ENCODE assay signal across 8 cellular contexts in genomic region chr5:126778675-126779403, GRCh38. TPM values are rescaled to one million over a fixed set of nuclear protein-coding genes. Genes with fewer than 3 reads are reported as not detected.
DNase-seq lines count a peak whose midpoint lies in the region; ATAC-seq and TF ChIP-seq lines count a peak whose summit lies in the region.

No MANE protein-coding gene starts in this region.

- no peak for DNase-seq in activated CD4-positive, alpha-beta T cell treated with anti-CD3 and anti-CD28 coated beads, Interleukin-2, amount 10 ng/mL, durations not matched to agents 7 days and 5 days
- DNase-seq in activated CD4-positive, alpha-beta T cell treated with anti-CD3 and anti-CD28 coated beads for 48 hours: no peak
- DNase-seq in colonic mucosa (no peak), neural progenitor cell (ENCODE audit: low spot score) (no peak), NCI-H187 treated with DMSO at 0.1 percent for 48 hours (lab: John Stamatoyannopoulos, UW) (no peak)
- DNase-seq in activated CD4-positive, alpha-beta T cell treated with anti-CD3 and anti-CD28 coated beads, Interleukin-2, amount 50 U/mL, for 1 hour: no peak

- H3K9ac ChIP-seq in Loucy (ENCODE audit: low read depth, low read length, poor library complexity, severe bottlenecking): peak overlapping the region; percentile 100
- H3K9ac ChIP-seq in colonic mucosa (ENCODE audit: low read depth in 2 of 2, low read length in 2 of 2): peak overlapping the region in 1 of 2 donors; percentile 83
- peak overlapping the region; percentile 72 for H3K9ac ChIP-seq in neural progenitor cell

- H3K36me3 Mint-ChIP-seq in activated CD4-positive, alpha-beta T cell treated with anti-CD3 and anti-CD28 coated beads, Interleukin-2, amount 10 ng/mL, durations not matched to agents 7 days and 5 days (ENCODE audit: low read depth): peaks cover 34% of the 10 kb centered on the region
- peaks cover 39% of the 10 kb centered on the region for H3K36me3 Mint-ChIP-seq in neural progenitor cell

- no peaks in the 10 kb centered on the region for H3K9me3 Mint-ChIP-seq in activated CD4-positive, alpha-beta T cell treated with anti-CD3 and anti-CD28 coated beads, Interleukin-2, amount 10 ng/mL, durations not matched to agents 7 days and 5 days
- H3K9me3 Mint-ChIP-seq in neural progenitor cell: peaks cover 19% of the 10 kb centered on the region

- CTCF ChIA-PET in activated CD4-positive, alpha-beta T cell treated with anti-CD3 and anti-CD28 coated beads, Interleukin-2, amount 10 ng/mL, durations not matched to agents 7 days and 5 days (lab: Charles Lee): interaction anchor here (0.8 to 9.1 kb wide), 18 partner anchors 10 to 538 kb away, joined by 3 to 107 read pairs (median 5); no protein-coding TSS in a partner anchor

- TF ChIP-seq CTCF in Loucy (conservative IDR thresholded peaks at IDR 0.05; ENCODE audit: low read length) (no peak), colonic mucosa (IDR thresholded peaks at IDR 0.05) (no peak), neural progenitor cell (IDR thresholded peaks at IDR 0.05) (no peak)

- H3K4me1 Mint-ChIP-seq in activated CD4-positive, alpha-beta T cell treated with anti-CD3 and anti-CD28 coated beads, Interleukin-2, amount 10 ng/mL, durations not matched to agents 7 days and 5 days: peaks cover 47% of the 10 kb centered on the region
- peaks cover 23% of the 10 kb centered on the region for H3K4me1 Mint-ChIP-seq in neural progenitor cell

- H3K4me3 ChIP-seq in Loucy (ENCODE audit: low read length, poor library complexity, severe bottlenecking) (peak overlapping the region; percentile 96), colonic mucosa (peak overlapping the region; percentile 81), neural progenitor cell (peak overlapping the region; percentile 66)

- H3K4me1 ChIP-seq in Loucy (ENCODE audit: insufficient read depth, low read length, poor library complexity, severe bottlenecking) (peaks cover 13% of the 10 kb centered on the region), colonic mucosa (no peaks in the 10 kb centered on the region), neural progenitor cell (peaks cover 11% of the 10 kb centered on the region)

- H3F3A ChIP-seq in Loucy (ENCODE audit: low read depth): no peaks in the 10 kb centered on the region
- H3F3A ChIP-seq in neural progenitor cell (ENCODE audit: low read depth): peaks cover 36% of the 10 kb centered on the region

- H2AFZ ChIP-seq in Loucy (ENCODE audit: low read length): no peak overlapping the region
- H2AFZ ChIP-seq in neural progenitor cell (replicated peaks): no peak overlapping the region

- H3K4me2 ChIP-seq in Loucy (ENCODE audit: low read depth, low read length, poor library complexity, severe bottlenecking) (peak overlapping the region; percentile 85), neural progenitor cell (peak overlapping the region; percentile 88)

- H4K20me1 ChIP-seq in Loucy (ENCODE audit: insufficient read depth, low read length, poor library complexity, severe bottlenecking) (peaks cover 45% of the 10 kb centered on the region), neural progenitor cell (ENCODE audit: low read depth) (peaks cover 39% of the 10 kb centered on the region)

- H3K9me2 ChIP-seq in Loucy (replicated peaks; ENCODE audit: low read depth, low read length): no peaks in the 10 kb centered on the region

- no peaks in the 10 kb centered on the region for H3K9me3 ChIP-seq in Loucy (ENCODE audit: insufficient read depth, low read depth, low read length)
- no peaks in the 10 kb centered on the region for H3K9me3 ChIP-seq in colonic mucosa
- H3K9me3 ChIP-seq in neural progenitor cell (ENCODE audit: low read depth): no peaks in the 10 kb centered on the region

- POLR2A ChIA-PET in activated CD4-positive, alpha-beta T cell treated with anti-CD3 and anti-CD28 coated beads, Interleukin-2, amount 10 ng/mL, durations not matched to agents 7 days and 5 days (lab: Charles Lee): interaction anchor here (0.6 to 2.4 kb wide), 11 partner anchors 10 to 310 kb away, joined by 3 to 12 read pairs (median 6); no protein-coding TSS in a partner anchor

- no peak for ATAC-seq in HG03039 (IDR thresholded peaks at IDR 0.05; ENCODE audit: unreplicated experiment)

- H3K27ac ChIP-seq in colonic mucosa: peak overlapping the region; percentile 89
- peak overlapping the region; percentile 90 for H3K27ac ChIP-seq in neural progenitor cell

- no peaks in the 10 kb centered on the region for H3K36me3 ChIP-seq in Loucy (ENCODE audit: insufficient read depth, low read length)
- no peaks in the 10 kb centered on the region for H3K36me3 ChIP-seq in colonic mucosa
- H3K36me3 ChIP-seq in neural progenitor cell: no peaks in the 10 kb centered on the region

- peak overlapping the region; percentile 95 for H3K4me3 Mint-ChIP-seq in activated CD4-positive, alpha-beta T cell treated with anti-CD3 and anti-CD28 coated beads, Interleukin-2, amount 10 ng/mL, durations not matched to agents 7 days and 5 days
- peak overlapping the region; percentile 98 for H3K4me3 Mint-ChIP-seq in neural progenitor cell

- no peaks in the 10 kb centered on the region for H3K27me3 Mint-ChIP-seq in activated CD4-positive, alpha-beta T cell treated with anti-CD3 and anti-CD28 coated beads, Interleukin-2, amount 10 ng/mL, durations not matched to agents 7 days and 5 days
- H3K27me3 Mint-ChIP-seq in neural progenitor cell (ENCODE audit: insufficient read depth, low read depth): peaks cover 12% of the 10 kb centered on the region

- peak overlapping the region; percentile 97 for H3K27ac Mint-ChIP-seq in activated CD4-positive, alpha-beta T cell treated with anti-CD3 and anti-CD28 coated beads, Interleukin-2, amount 10 ng/mL, durations not matched to agents 7 days and 5 days
- peak overlapping the region; percentile 94 for H3K27ac Mint-ChIP-seq in neural progenitor cell

- intact Hi-C loops in colonic mucosa (cut with DNase I): no loop called here

- H3K79me2 ChIP-seq in Loucy (ENCODE audit: insufficient read depth, low read length) (peaks cover 76% of the 10 kb centered on the region), neural progenitor cell (ENCODE audit: low read depth) (peaks cover 76% of the 10 kb centered on the region)

- peaks cover 8% of the 10 kb centered on the region for H3K27me3 ChIP-seq in Loucy (ENCODE audit: insufficient read depth, low read length, poor library complexity, severe bottlenecking)
- no peaks in the 10 kb centered on the region for H3K27me3 ChIP-seq in colonic mucosa
- no peaks in the 10 kb centered on the region for H3K27me3 ChIP-seq in neural progenitor cell

RNA-seq across cellular contexts. Expression of gene LMNB1, which starts 1.9 kb away (rescaled TPM):
- total RNA-seq in activated CD4-positive, alpha-beta T cell treated with anti-CD3 and anti-CD28 coated beads, Interleukin-2, amount 10 ng/mL, durations not matched to agents 7 days and 5 days: 100 to 1,000 TPM; 326 to 337 TPM
- total RNA-seq in colonic mucosa: 100 to 1,000 TPM in 1 of 2 donors, 10 to 100 TPM in 1; 58.0 to 216 TPM
- total RNA-seq in neural progenitor cell (ENCODE audit: low replicate concordance): 197 and 245 TPM in 2 replicates
